Comparison of ENCODE assay signal across 1 cellular context in the genomic region with DNA sequence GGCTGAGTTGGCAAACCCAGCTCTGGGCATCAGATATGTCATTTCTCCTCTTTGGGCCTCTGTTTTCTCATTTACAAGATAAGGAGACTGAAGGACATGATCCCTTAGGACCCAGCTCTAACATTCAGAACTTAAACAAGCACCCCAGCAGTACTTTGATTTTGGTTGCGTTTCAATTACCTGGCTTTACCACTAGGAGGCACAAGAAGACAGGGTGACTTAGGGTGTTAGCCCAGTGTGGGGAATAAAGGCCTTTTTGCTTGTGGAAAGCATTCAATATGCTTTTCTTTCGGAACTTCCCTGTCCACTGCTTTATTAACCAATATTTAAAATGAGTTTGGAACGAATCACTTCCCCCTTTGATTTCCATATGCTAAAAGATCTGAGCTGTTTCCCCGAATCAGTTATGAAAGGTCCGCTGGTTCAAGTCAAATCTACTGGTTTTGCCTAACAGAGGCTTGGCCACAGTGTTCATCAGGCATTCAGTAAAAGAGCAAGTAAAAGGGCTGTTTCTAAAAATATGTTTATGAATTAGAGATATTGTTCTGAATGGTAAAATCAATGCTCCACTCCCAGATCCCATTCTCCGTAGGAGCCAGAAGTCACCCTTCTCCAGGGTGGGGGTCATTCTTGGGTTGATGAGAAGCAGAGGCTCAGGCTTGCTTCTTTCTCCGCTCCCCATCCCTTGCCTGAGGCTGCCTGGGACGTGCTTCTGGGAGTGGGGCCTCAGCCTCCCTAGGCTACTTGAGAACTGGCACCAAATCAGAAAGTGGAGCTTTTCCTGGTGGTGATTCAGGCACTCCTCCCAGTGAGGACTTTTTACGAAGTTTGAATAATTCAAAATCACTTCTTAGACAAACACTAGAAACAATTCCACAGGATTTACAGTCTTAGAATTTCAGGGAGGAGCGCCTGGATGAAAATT.
TF ChIP-seq lines count a peak whose summit lies in the region.

No MANE protein-coding gene starts in this region.

TF ChIP-seq in HCT116, 20 proteins besides CTCF, POLR2A, EP300 and RAD21:
- TF ChIP-seq MAX (IDR thresholded peaks at IDR 0.05) (peak; percentile 12; the same call in 1 of the 2 replicates), EZH2phosphoT487 (IDR thresholded peaks at IDR 0.05; ENCODE audit: borderline replicate concordance) (no peak), ZFX (IDR thresholded peaks at IDR 0.05) (no peak), SP1 (IDR thresholded peaks at IDR 0.05; ENCODE audit: low read depth) (peak; percentile 46; the same call in 1 of the 2 replicates), ELF1 (IDR thresholded peaks at IDR 0.05; ENCODE audit: borderline replicate concordance, low read depth) (no peak), EZH2 (IDR thresholded peaks at IDR 0.05) (no peak), YY1 (IDR thresholded peaks at IDR 0.05; ENCODE audit: extremely low read depth, insufficient replicate concordance, low read depth, low read length) (no peak), EGR1 (IDR thresholded peaks at IDR 0.05; ENCODE audit: low read depth) (no peak), REST (IDR thresholded peaks at IDR 0.05; ENCODE audit: low read depth) (no peak), SRF (IDR thresholded peaks at IDR 0.05; ENCODE audit: low read depth) (no peak; the same call in 1 of the 2 replicates), POLR2AphosphoS5 (IDR thresholded peaks at IDR 0.05; ENCODE audit: low read depth, low read length) (peak; percentile 30; the same call in 1 of the 2 replicates), TCF7L2 (IDR thresholded peaks at IDR 0.05; ENCODE audit: borderline replicate concordance, extremely low read depth, insufficient read depth, insufficient read length) (no peak), FOSL1 (IDR thresholded peaks at IDR 0.05; ENCODE audit: low read depth) (0 out of 2 replicates have a peak, but pooled peaks have one; percentile 3), SIN3A (IDR thresholded peaks at IDR 0.05; ENCODE audit: low read depth) (no peak), JUND (IDR thresholded peaks at IDR 0.05) (no peak), ZNF274 (IDR thresholded peaks at IDR 0.05; ENCODE audit: low read depth, low read length) (no peak), CBX3 (IDR thresholded peaks at IDR 0.05; ENCODE audit: low read depth) (0 out of 2 replicates have a peak, but pooled peaks have one; percentile 15), CEBPB (IDR thresholded peaks at IDR 0.05; ENCODE audit: low read depth) (no peak), ZBTB33 (IDR thresholded peaks at IDR 0.05; ENCODE audit: extremely low read depth, insufficient replicate concordance, low read length) (no peak)
- TF ChIP-seq, protein P1, sequence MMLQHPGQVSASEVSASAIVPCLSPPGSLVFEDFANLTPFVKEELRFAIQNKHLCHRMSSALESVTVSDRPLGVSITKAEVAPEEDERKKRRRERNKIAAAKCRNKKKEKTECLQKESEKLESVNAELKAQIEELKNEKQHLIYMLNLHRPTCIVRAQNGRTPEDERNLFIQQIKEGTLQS (IDR thresholded peaks at IDR 0.05), result no peak
TF ChIP-seq in HCT116: peak in this region for 5.
